ENCODE assay signal across 12 cellular contexts in the genomic region with DNA sequence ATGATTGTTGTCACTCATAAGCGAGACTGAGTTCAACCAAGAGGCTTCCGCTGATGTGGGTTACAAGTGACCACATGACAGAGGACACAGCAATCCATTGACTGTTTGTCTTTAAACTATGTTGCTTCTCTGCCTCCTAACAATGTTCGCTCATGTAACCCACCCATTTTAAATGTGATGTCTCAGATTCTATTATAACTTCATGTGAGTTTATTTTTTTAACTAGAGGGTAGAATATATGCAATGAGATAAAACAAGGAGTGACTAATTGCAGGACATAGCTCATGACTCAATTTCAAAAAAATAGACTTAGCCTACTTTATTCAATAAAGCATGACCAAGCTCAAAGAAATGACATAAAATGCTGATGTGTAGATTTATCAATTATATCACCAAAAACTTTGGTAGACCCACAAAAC.
DNase-seq lines count a peak whose midpoint lies in the region; ATAC-seq, FAIRE-seq and TF ChIP-seq lines count a peak whose summit lies in the region.
"Had no signal": no experiment of that assay in that cellular context is flagged by ENCODE, and none has a peak within 500 bp of the region (broad histone marks: within the 10 kb centered on the region; RNA-seq: fewer than 3 reads in every experiment).

No MANE protein-coding gene starts in this region.

- TF ChIP-seq EP300 in sigmoid colon (IDR thresholded peaks at IDR 0.05), result no peak

- CTCF ChIA-PET in activated naive CD4-positive, alpha-beta T cell treated with anti-CD3 and anti-CD28 coated beads for 36 hours (lab: Charles Lee), result no interaction called here

- intact Hi-C loops in sigmoid colon (cut with DNase I), result no loop called here
- intact Hi-C loops in activated naive CD4-positive, alpha-beta T cell treated with anti-CD3 and anti-CD28 coated beads for 36 hours (cut with micrococcal nuclease), result no loop called here

- no peak for ATAC-seq in HG02763 (IDR thresholded peaks at IDR 0.05; ENCODE audit: unreplicated experiment)

- no peak for TF ChIP-seq POLR2A in sigmoid colon (IDR thresholded peaks at IDR 0.05)

- H3K4me3 Mint-ChIP-seq in activated naive CD4-positive, alpha-beta T cell treated with anti-CD3 and anti-CD28 coated beads for 36 hours, result no peak overlapping the region
- H3K4me3 Mint-ChIP-seq: central memory CD8-positive, alpha-beta T cell; memory B cell had no signal

- peaks cover 0 to 7% (median 6%) of the 10 kb centered on the region in 4 donors for H3K4me1 ChIP-seq in sigmoid colon

- FAIRE-seq in bronchial epithelial cell (lab: Jason Lieb, UNC), result no peak

- no peak for TF ChIP-seq CTCF in bronchial epithelial cell (IDR thresholded peaks at IDR 0.05; ENCODE audit: insufficient read depth, low read length, severe bottlenecking)
- TF ChIP-seq CTCF in kidney epithelial cell (IDR thresholded peaks at IDR 0.05; ENCODE audit: insufficient read depth, low read length, poor library complexity, severe bottlenecking), result no peak
- no peak for TF ChIP-seq CTCF in sigmoid colon (IDR thresholded peaks at IDR 0.05)

- H3K27ac ChIP-seq in sigmoid colon, result no peak overlapping the region
- H3K27ac ChIP-seq: neutrophil had no signal

- no peak overlapping the region for H3K4me3 ChIP-seq in bronchial epithelial cell (ENCODE audit: low read depth, low read length)
- H3K4me3 ChIP-seq in kidney epithelial cell (ENCODE audit: low read depth, low read length), result no peak overlapping the region
- no peak overlapping the region for H3K4me3 ChIP-seq in sigmoid colon

- H3K36me3 Mint-ChIP-seq in activated naive CD4-positive, alpha-beta T cell treated with anti-CD3 and anti-CD28 coated beads for 36 hours (ENCODE audit: low read depth), result no peaks in the 10 kb centered on the region
- H3K36me3 Mint-ChIP-seq: memory B cell had no signal

- H3K9me3 ChIP-seq in sigmoid colon, result no peaks in the 10 kb centered on the region
- H3K9me3 ChIP-seq: neutrophil had no signal

- H3K27me3 ChIP-seq in bronchial epithelial cell (ENCODE audit: control insufficient read depth, insufficient read depth, low read length) (no peaks in the 10 kb centered on the region), kidney epithelial cell (ENCODE audit: control insufficient read depth, insufficient read depth, low read length) (no peaks in the 10 kb centered on the region), sigmoid colon (no peaks in the 10 kb centered on the region)

- H3K36me3 ChIP-seq in bronchial epithelial cell (ENCODE audit: control insufficient read depth, insufficient read depth, low read length) (no peaks in the 10 kb centered on the region), kidney epithelial cell (ENCODE audit: control insufficient read depth, insufficient read depth, low read length) (no peaks in the 10 kb centered on the region), sigmoid colon (no peaks in the 10 kb centered on the region)
- H3K36me3 ChIP-seq: neutrophil had no signal

- peak; percentile 12 for DNase-seq in AG08395 (ENCODE audit: low spot score)
- DNase-seq in M059J (ENCODE audit: low read depth), result peak; percentile 60
- peak; percentile 76 for DNase-seq in bronchial epithelial cell (ENCODE audit: low read depth)
- peak; percentile 29 for DNase-seq in kidney epithelial cell (ENCODE audit: low read depth)
- DNase-seq in sigmoid colon, result no peak
- no peak for DNase-seq in stimulated activated CD4-positive, alpha-beta T cell treated with anti-CD3 and anti-CD28 coated beads, Interleukin-2, amount 100 ng/mL, for 48 hours
- no peak for DNase-seq in activated naive CD4-positive, alpha-beta T cell treated with anti-CD3 and anti-CD28 coated beads for 36 hours
- DNase-seq: activated effector memory CD4-positive, alpha-beta T cell treated with anti-CD3 and anti-CD28 coated beads, Interleukin-2, amount 50 U/mL, for 16 hours had no signal

- H3K9me3 Mint-ChIP-seq in activated naive CD4-positive, alpha-beta T cell treated with anti-CD3 and anti-CD28 coated beads for 36 hours, result no peaks in the 10 kb centered on the region
- H3K9me3 Mint-ChIP-seq: central memory CD8-positive, alpha-beta T cell; memory B cell had no signal

- H3K27me3 Mint-ChIP-seq in activated naive CD4-positive, alpha-beta T cell treated with anti-CD3 and anti-CD28 coated beads for 36 hours (ENCODE audit: low read depth), result peaks cover 35% of the 10 kb centered on the region

- no peaks in the 10 kb centered on the region for H3K4me1 Mint-ChIP-seq in activated naive CD4-positive, alpha-beta T cell treated with anti-CD3 and anti-CD28 coated beads for 36 hours (ENCODE audit: low read depth)
- H3K4me1 Mint-ChIP-seq: central memory CD8-positive, alpha-beta T cell; memory B cell had no signal

- 93 to 94% methylated on average over 3 of the region's 3 CpGs for WGBS in sigmoid colon, 2 donors

- no peak overlapping the region for H3K27ac Mint-ChIP-seq in activated naive CD4-positive, alpha-beta T cell treated with anti-CD3 and anti-CD28 coated beads for 36 hours
- H3K27ac Mint-ChIP-seq: memory B cell had no signal

Comparison
In these comparisons a context has a peak if more than half of its experiments do, and no peak if none do; other contexts are left out.
1. DNase-seq: peak in AG08395 (single experiment), M059J (single experiment), bronchial epithelial cell (single experiment) and kidney epithelial cell (single experiment); none in sigmoid colon (single experiment), stimulated activated CD4-positive, alpha-beta T cell treated with anti-CD3 and anti-CD28 coated beads, Interleukin-2, amount 100 ng/mL, for 48 hours (0 of 2) and activated naive CD4-positive, alpha-beta T cell treated with anti-CD3 and anti-CD28 coated beads for 36 hours (single experiment).